ENCODE assay signal across 9 cellular contexts in genomic region chr20:667351-668034, GRCh38. TPM values are rescaled to one million over a fixed set of nuclear protein-coding genes. Genes with fewer than 3 reads are reported as not detected.
DNase-seq lines count a peak whose midpoint lies in the region; ATAC-seq and TF ChIP-seq lines count a peak whose summit lies in the region.
"Had no signal": no experiment of that assay in that cellular context is flagged by ENCODE, and none has a peak within 500 bp of the region (broad histone marks: within the 10 kb centered on the region; RNA-seq: fewer than 3 reads in every experiment).

No MANE protein-coding gene starts in this region.

- intact Hi-C loops in activated CD4-positive, alpha-beta T cell treated with anti-CD3 and anti-CD28 coated beads, Interleukin-2, amount 10 ng/mL, durations not matched to agents 24 days and 14 days (cut with micrococcal nuclease) = loop anchor here (1.0 kb wide), 1 partner anchor 106 kb away; no protein-coding TSS in a partner anchor
- intact Hi-C loops in mucosa of descending colon (cut with DNase I, micrococcal nuclease) = loop anchor here in 1 of 2 donors (10.0 kb wide), 1 partner anchor 113 kb away; no protein-coding TSS in a partner anchor

- no peaks in the 10 kb centered on the region for H3K9me3 Mint-ChIP-seq in activated CD4-positive, alpha-beta T cell treated with anti-CD3 and anti-CD28 coated beads, Interleukin-2, amount 10 ng/mL, durations not matched to agents 24 days and 14 days

- H3K9ac ChIP-seq in DND-41 (ENCODE audit: low read depth, low read length) = no peak overlapping the region

- no peaks in the 10 kb centered on the region for H3K9me3 ChIP-seq in DND-41 (ENCODE audit: insufficient read depth, low read length, severe bottlenecking)
- no peaks in the 10 kb centered on the region for H3K9me3 ChIP-seq in mucosa of descending colon

- H3K36me3 ChIP-seq in DND-41 (ENCODE audit: insufficient read depth, low read length) (no peaks in the 10 kb centered on the region), mucosa of descending colon (ENCODE audit: low read depth) (no peaks in the 10 kb centered on the region)

- TF ChIP-seq CTCF in DND-41 (IDR thresholded peaks at IDR 0.05; ENCODE audit: borderline replicate concordance, extremely low read depth, low read length, poor library complexity, severe bottlenecking) = peak; percentile 93
- TF ChIP-seq CTCF in coronary artery (IDR thresholded peaks at IDR 0.05) = peak; percentile 53
- peak; percentile 61 for TF ChIP-seq CTCF in mucosa of descending colon (IDR thresholded peaks at IDR 0.05)

- no peaks in the 10 kb centered on the region; the same call in none of the 2 replicates for H4K20me1 ChIP-seq in DND-41 (ENCODE audit: insufficient read depth, low read length)

- H3K4me3 ChIP-seq in DND-41 (ENCODE audit: low read depth in 1 of 2, low read length in 2 of 2) (no peak overlapping the region), coronary artery (no peak overlapping the region), mucosa of descending colon (no peak overlapping the region)
- H3K4me3 ChIP-seq: SK-N-MC had no signal

- DNase-seq in DND-41 (peak; percentile 57), KG1 (lab: John Stamatoyannopoulos, UW) (peak; percentile 9), coronary artery (ENCODE audit: low spot score) (no peak), mucosa of descending colon (peak in 2 of 3 donors; percentile 64 to 78), NCI-H2107 treated with DMSO at 0.1 percent for 48 hours (lab: John Stamatoyannopoulos, UW; ENCODE audit: unreplicated experiment) (no peak)
- DNase-seq in activated CD4-positive, alpha-beta T cell treated with anti-CD3 and anti-CD28 coated beads, Interleukin-2, amount 10 ng/mL, durations not matched to agents 24 days and 14 days = peak; percentile 89
- DNase-seq in stimulated activated naive CD8-positive, alpha-beta T cell treated with anti-CD3 and anti-CD28 coated beads, Interleukin-15, Interleukin-2, amounts not matched to agents 100 U/mL and 50 U/mL, for 24 hours = peak; percentile 78

- H3K27me3 Mint-ChIP-seq in activated CD4-positive, alpha-beta T cell treated with anti-CD3 and anti-CD28 coated beads, Interleukin-2, amount 10 ng/mL, durations not matched to agents 24 days and 14 days = peaks cover 54% of the 10 kb centered on the region

- no peaks in the 10 kb centered on the region for H3K4me1 ChIP-seq in DND-41 (ENCODE audit: insufficient read depth, low read length)
- no peaks in the 10 kb centered on the region for H3K4me1 ChIP-seq in mucosa of descending colon (ENCODE audit: low read depth)

- no peaks in the 10 kb centered on the region for H3K36me3 Mint-ChIP-seq in activated CD4-positive, alpha-beta T cell treated with anti-CD3 and anti-CD28 coated beads, Interleukin-2, amount 10 ng/mL, durations not matched to agents 24 days and 14 days (ENCODE audit: low read depth)

- H3K4me2 ChIP-seq in DND-41 (ENCODE audit: insufficient read depth, low read length) = no peak overlapping the region

- H3K27me3 ChIP-seq in DND-41 (ENCODE audit: insufficient read depth, low read length, poor library complexity) = peaks cover 25% of the 10 kb centered on the region

- peaks cover 7% of the 10 kb centered on the region for H3K4me1 Mint-ChIP-seq in activated CD4-positive, alpha-beta T cell treated with anti-CD3 and anti-CD28 coated beads, Interleukin-2, amount 10 ng/mL, durations not matched to agents 24 days and 14 days

- no peak overlapping the region for H3K27ac Mint-ChIP-seq in activated CD4-positive, alpha-beta T cell treated with anti-CD3 and anti-CD28 coated beads, Interleukin-2, amount 10 ng/mL, durations not matched to agents 24 days and 14 days

- H3K79me2 ChIP-seq in DND-41 (ENCODE audit: insufficient read depth, low read length) = no peaks in the 10 kb centered on the region

- ATAC-seq in DND-41 (ENCODE audit: insufficient read depth, low read depth) (no peak; the same call in 2 of the 3 replicates), mucosa of descending colon (peak; percentile 58), HG02610 (IDR thresholded peaks at IDR 0.05; ENCODE audit: unreplicated experiment) (no peak)
- ATAC-seq in stimulated activated naive CD8-positive, alpha-beta T cell treated with anti-CD3 and anti-CD28 coated beads, Interleukin-15, Interleukin-2, amounts not matched to agents 100 U/mL and 50 U/mL, for 24 hours = no peak

- no peak overlapping the region for H3K4me3 Mint-ChIP-seq in activated CD4-positive, alpha-beta T cell treated with anti-CD3 and anti-CD28 coated beads, Interleukin-2, amount 10 ng/mL, durations not matched to agents 24 days and 14 days

- H3K27ac ChIP-seq in DND-41 (ENCODE audit: low read length) (no peak overlapping the region), coronary artery (no peak overlapping the region)
- H3K27ac ChIP-seq: SK-N-MC had no signal

- no peak overlapping the region for H2AFZ ChIP-seq in DND-41 (ENCODE audit: low read depth, low read length)

RNA-seq across cellular contexts. Expression of gene SCRT2, which starts 8.1 kb away (rescaled TPM):
- not detected in 2 replicates for total RNA-seq in activated CD4-positive, alpha-beta T cell treated with anti-CD3 and anti-CD28 coated beads, Interleukin-2, amount 10 ng/mL, durations not matched to agents 24 days and 14 days
- not detected for total RNA-seq in mucosa of descending colon

RNA-seq across cellular contexts. Expression of gene SRXN1, which starts 14.5 kb away (rescaled TPM):
- 24.1 and 25.5 TPM in 2 replicates for total RNA-seq in activated CD4-positive, alpha-beta T cell treated with anti-CD3 and anti-CD28 coated beads, Interleukin-2, amount 10 ng/mL, durations not matched to agents 24 days and 14 days
- total RNA-seq in mucosa of descending colon = 10 to 100 TPM; 11.7 to 23.4 (median 18.9) TPM

RNA-seq across cellular contexts. Expression of gene TCF15, which starts 57.4 kb away (rescaled TPM):
- 0.12 TPM in 1 of 2 replicates, not detected in the other for total RNA-seq in activated CD4-positive, alpha-beta T cell treated with anti-CD3 and anti-CD28 coated beads, Interleukin-2, amount 10 ng/mL, durations not matched to agents 24 days and 14 days
- under 1 TPM in 1 of 3 donors, not detected in 2; 0.82 TPM for total RNA-seq in mucosa of descending colon

Comparison
In these comparisons a context has a peak if more than half of its experiments do, and no peak if none do; other contexts are left out.
1. DNase-seq: peak in DND-41 (single experiment), KG1 (single experiment), activated CD4-positive, alpha-beta T cell treated with anti-CD3 and anti-CD28 coated beads, Interleukin-2, amount 10 ng/mL, durations not matched to agents 24 days and 14 days (single experiment), mucosa of descending colon (2 of 3) and stimulated activated naive CD8-positive, alpha-beta T cell treated with anti-CD3 and anti-CD28 coated beads, Interleukin-15, Interleukin-2, amounts not matched to agents 100 U/mL and 50 U/mL, for 24 hours (single experiment); none in coronary artery (single experiment) and NCI-H2107 treated with DMSO at 0.1 percent for 48 hours (single experiment).
2. Peak in every context shown above with its lines, with median percentiles within 50 percentile points of each other: CTCF ChIP-seq.